In genomic region chr9:133252301-133252776, GRCh38 we compare ENCODE assay signal across 17 cellular contexts. TPM values are rescaled to one million over a fixed set of nuclear protein-coding genes. Genes with fewer than 3 reads are reported as not detected.
A peak's percentile ranks its signal among the peaks of the same experiment; 100 is the strongest.
DNase-seq lines count a peak whose midpoint lies in the region; ATAC-seq and TF ChIP-seq lines count a peak whose summit lies in the region.
"Had no signal": no experiment of that assay in that cellular context is flagged by ENCODE, and none has a peak within 500 bp of the region (broad histone marks: within the 10 kb centered on the region; RNA-seq: fewer than 3 reads in every experiment).

No MANE protein-coding gene starts in this region.

- H3K27ac ChIP-seq in PC-3 (ENCODE audit: low read length) (peak overlapping the region; percentile 69), prostate gland (peak overlapping the region in 1 of 2 donors; percentile 8)
- H3K27ac ChIP-seq: SJSA1, thoracic aorta had no signal

- 51% methylated on average over 8 of the region's 10 CpGs for WGBS in prostate gland

- H3K36me3 ChIP-seq in PC-3 (ENCODE audit: low read depth, low read length) (no peaks in the 10 kb centered on the region), prostate gland (no peaks in the 10 kb centered on the region)
- H3K36me3 ChIP-seq: BE2C, SJSA1, thoracic aorta had no signal

- H3K27me3 Mint-ChIP-seq in Calu3 (ENCODE audit: unreplicated experiment) (no peaks in the 10 kb centered on the region), WTC11 (ENCODE audit: low read depth) (peaks cover 3% of the 10 kb centered on the region; the same call in 1 of the 2 replicates)
- H3K27me3 Mint-ChIP-seq in activated naive CD4-positive, alpha-beta T cell treated with anti-CD3 and anti-CD28 coated beads for 36 hours (ENCODE audit: low read depth): peaks cover 3% of the 10 kb centered on the region
- H3K27me3 Mint-ChIP-seq in activated CD4-positive, alpha-beta memory T cell treated with anti-CD3 and anti-CD28 coated beads, Interleukin-2, amount 10 ng/mL, durations not matched to agents 7 days and 5 days: peaks cover 26% of the 10 kb centered on the region

- H3K27ac Mint-ChIP-seq in Calu3 (ENCODE audit: unreplicated experiment) (no peak overlapping the region), WTC11 (no peak overlapping the region)
- no peak overlapping the region for H3K27ac Mint-ChIP-seq in activated naive CD4-positive, alpha-beta T cell treated with anti-CD3 and anti-CD28 coated beads for 36 hours
- H3K27ac Mint-ChIP-seq in activated CD4-positive, alpha-beta memory T cell treated with anti-CD3 and anti-CD28 coated beads, Interleukin-2, amount 10 ng/mL, durations not matched to agents 7 days and 5 days: no peak overlapping the region

- H3K9me2 ChIP-seq in PC-3 (replicated peaks; ENCODE audit: low read length): no peaks in the 10 kb centered on the region

- H3K9me3 ChIP-seq in PC-3 (ENCODE audit: low read length): no peaks in the 10 kb centered on the region
- H3K9me3 ChIP-seq in prostate gland: no peaks in the 10 kb centered on the region
- H3K9me3 ChIP-seq: BE2C, SJSA1, thoracic aorta had no signal

- 0 out of 2 replicates have a peak overlapping the region, but pooled peaks have one; percentile 20 for H2AFZ ChIP-seq in PC-3 (ENCODE audit: low read length)

- DNase-seq in Calu3 (peak; percentile 65), PC-3 (peak; percentile 59), left cardiac atrium (peak; percentile 52), prostate gland (ENCODE audit: low spot score) (no peak), SW 1271 (lab: John Stamatoyannopoulos, UW) (no peak), WTC11 (ENCODE audit: low spot score) (no peak)
- no peak for DNase-seq in activated naive CD4-positive, alpha-beta T cell treated with anti-CD3 and anti-CD28 coated beads for 36 hours
- DNase-seq in activated CD4-positive, alpha-beta memory T cell treated with anti-CD3 and anti-CD28 coated beads, Interleukin-2, amount 10 ng/mL, durations not matched to agents 7 days and 5 days: no peak
- DNase-seq: activated CD4-positive, alpha-beta T cell treated with anti-CD3 and anti-CD28 coated beads for 4 hours; activated gamma-delta T cell; BE2C; foreskin fibroblast had no signal

- H3K36me3 Mint-ChIP-seq in Calu3 (ENCODE audit: insufficient read depth, unreplicated experiment) (peaks cover 4% of the 10 kb centered on the region), WTC11 (no peaks in the 10 kb centered on the region)
- H3K36me3 Mint-ChIP-seq in activated naive CD4-positive, alpha-beta T cell treated with anti-CD3 and anti-CD28 coated beads for 36 hours (ENCODE audit: low read depth): no peaks in the 10 kb centered on the region
- no peaks in the 10 kb centered on the region for H3K36me3 Mint-ChIP-seq in activated CD4-positive, alpha-beta memory T cell treated with anti-CD3 and anti-CD28 coated beads, Interleukin-2, amount 10 ng/mL, durations not matched to agents 7 days and 5 days (ENCODE audit: low read depth)

- TF ChIP-seq POLR2A in prostate gland (IDR thresholded peaks at IDR 0.05): peak; percentile 20

- POLR2A ChIA-PET in PC-3 (lab: Charles Lee; ENCODE audit: unreplicated experiment): no interaction called here
- POLR2A ChIA-PET in WTC11 (lab: Charles Lee): no interaction called here
- POLR2A ChIA-PET in activated CD4-positive, alpha-beta memory T cell treated with anti-CD3 and anti-CD28 coated beads, Interleukin-2, amount 10 ng/mL, durations not matched to agents 7 days and 5 days (lab: Charles Lee): no interaction called here

- no peaks in the 10 kb centered on the region for H3K9me3 Mint-ChIP-seq in Calu3 (ENCODE audit: low read depth, unreplicated experiment)
- no peaks in the 10 kb centered on the region for H3K9me3 Mint-ChIP-seq in activated naive CD4-positive, alpha-beta T cell treated with anti-CD3 and anti-CD28 coated beads for 36 hours
- H3K9me3 Mint-ChIP-seq in WTC11: no peaks in the 10 kb centered on the region
- H3K9me3 Mint-ChIP-seq in activated CD4-positive, alpha-beta memory T cell treated with anti-CD3 and anti-CD28 coated beads, Interleukin-2, amount 10 ng/mL, durations not matched to agents 7 days and 5 days: no peaks in the 10 kb centered on the region

- H3K4me1 ChIP-seq in PC-3 (ENCODE audit: insufficient read depth, low read length) (peaks cover 31% of the 10 kb centered on the region), prostate gland (replicated peaks) (no peaks in the 10 kb centered on the region)
- H3K4me1 ChIP-seq: BE2C, SJSA1 had no signal

- H3K27me3 ChIP-seq in PC-3 (ENCODE audit: low read length): no peaks in the 10 kb centered on the region
- no peaks in the 10 kb centered on the region for H3K27me3 ChIP-seq in prostate gland (replicated peaks; ENCODE audit: insufficient read depth)

- BruUV-seq in Calu3 (replicated peaks; lab: Mats Ljungman, UMichigan): no TSS peak
- BruUV-seq in PC-3 (replicated peaks; lab: Mats Ljungman, UMichigan): no TSS peak

- CTCF ChIA-PET in Calu3 (lab: Charles Lee): interaction anchor here (0.6 to 0.9 kb wide), 4 partner anchors 11 to 78 kb away, joined by 3 to 4 read pairs (median 3); no protein-coding TSS in a partner anchor
- CTCF ChIA-PET in PC-3 (lab: Charles Lee): no interaction called here
- CTCF ChIA-PET in activated naive CD4-positive, alpha-beta T cell treated with anti-CD3 and anti-CD28 coated beads for 36 hours (lab: Charles Lee): interaction anchor here (2.2 kb wide), 1 partner anchor 13 kb away, joined by 7 read pairs; no protein-coding TSS in a partner anchor
- CTCF ChIA-PET in WTC11 (lab: Charles Lee): interaction anchor here (1.3 to 4.0 kb wide), 4 partner anchors 13 to 89 kb away, joined by 3 to 22 read pairs (median 6); no protein-coding TSS in a partner anchor
- CTCF ChIA-PET in activated CD4-positive, alpha-beta memory T cell treated with anti-CD3 and anti-CD28 coated beads, Interleukin-2, amount 10 ng/mL, durations not matched to agents 7 days and 5 days (lab: Charles Lee): interaction anchor here (1.3 kb wide), 1 partner anchor 67 kb away, joined by 4 read pairs; no protein-coding TSS in a partner anchor

- peaks cover 15% of the 10 kb centered on the region for H3K4me1 Mint-ChIP-seq in Calu3 (ENCODE audit: low read depth, unreplicated experiment)
- H3K4me1 Mint-ChIP-seq in activated naive CD4-positive, alpha-beta T cell treated with anti-CD3 and anti-CD28 coated beads for 36 hours (ENCODE audit: low read depth): no peaks in the 10 kb centered on the region
- H3K4me1 Mint-ChIP-seq in WTC11: peaks cover 7% of the 10 kb centered on the region
- H3K4me1 Mint-ChIP-seq in activated CD4-positive, alpha-beta memory T cell treated with anti-CD3 and anti-CD28 coated beads, Interleukin-2, amount 10 ng/mL, durations not matched to agents 7 days and 5 days: peaks cover 2% of the 10 kb centered on the region

- intact Hi-C loops in Calu3 (cut with micrococcal nuclease; ENCODE audit: unreplicated experiment) (no loop called here), PC-3 (cut with micrococcal nuclease) (no loop called here), left cardiac atrium (cut with DNase I) (no loop called here), prostate gland (cut with DNase I) (no loop called here)
- intact Hi-C loops in activated naive CD4-positive, alpha-beta T cell treated with anti-CD3 and anti-CD28 coated beads for 36 hours (cut with micrococcal nuclease): no loop called here

- H3F3A ChIP-seq in PC-3 (ENCODE audit: low read length, unreplicated experiment): no peaks in the 10 kb centered on the region

- H3K4me3 ChIP-seq in PC-3 (ENCODE audit: low read length) (no peak overlapping the region; the same call in 1 of the 2 replicates), prostate gland (no peak overlapping the region)
- H3K4me3 ChIP-seq: SJSA1, thoracic aorta had no signal

- no peaks in the 10 kb centered on the region for H3K79me2 ChIP-seq in PC-3 (ENCODE audit: low read length)

- H3K4me3 Mint-ChIP-seq in Calu3 (ENCODE audit: low read depth, unreplicated experiment): no peak overlapping the region
- H3K4me3 Mint-ChIP-seq in activated naive CD4-positive, alpha-beta T cell treated with anti-CD3 and anti-CD28 coated beads for 36 hours: no peak overlapping the region
- H3K4me3 Mint-ChIP-seq in WTC11: no peak overlapping the region
- no peak overlapping the region for H3K4me3 Mint-ChIP-seq in activated CD4-positive, alpha-beta memory T cell treated with anti-CD3 and anti-CD28 coated beads, Interleukin-2, amount 10 ng/mL, durations not matched to agents 7 days and 5 days

- H4K20me1 ChIP-seq in PC-3 (ENCODE audit: low read length): no peaks in the 10 kb centered on the region

- TF ChIP-seq CTCF in Calu3 (IDR thresholded peaks at IDR 0.05; ENCODE audit: unreplicated experiment) (no peak), PC-3 (conservative IDR thresholded peaks at IDR 0.05; ENCODE audit: low read depth, low read length) (no peak), prostate gland (IDR thresholded peaks at IDR 0.05) (peak in 1 of 4 experiments; percentile 31), WTC11 (IDR thresholded peaks at IDR 0.05) (no peak)

- peak; percentile 64 for ATAC-seq in PC-3
- ATAC-seq in left cardiac atrium: peak; percentile 51 to 87
- ATAC-seq in WTC11: no peak

- H3K4me2 ChIP-seq in PC-3 (ENCODE audit: low read length): peak overlapping the region; percentile 67

- no peak overlapping the region; the same call in 1 of the 2 replicates for H3K9ac ChIP-seq in PC-3 (ENCODE audit: low read length)

TF ChIP-seq in WTC11, 78 proteins besides CTCF, POLR2A, EP300 and RAD21 (continues in another document):
- TF ChIP-seq TP53 (CRISPR knock-in tag; IDR thresholded peaks at IDR 0.05) (no peak), ESRRA (CRISPR knock-in tag; IDR thresholded peaks at IDR 0.05; ENCODE audit: borderline replicate concordance) (no peak)

RNA-seq across cellular contexts. Expression of gene ABO, which starts 22.7 kb away (rescaled TPM):
- 2.8 and 3.3 TPM in 2 replicates for total RNA-seq in Calu3 (2022)
- not detected in 2 replicates for total RNA-seq in PC-3 (2014; rRNA removed)
- total RNA-seq in left cardiac atrium: 1 to 10 TPM; 1.7 to 2.1 TPM
- 10 to 100 TPM in 1 of 2 donors, 1 to 10 TPM in 1; 3.5 to 14.8 TPM for total RNA-seq in prostate gland
- total RNA-seq in activated naive CD4-positive, alpha-beta T cell treated with anti-CD3 and anti-CD28 coated beads for 36 hours: not detected
- 0.15 to 0.39 TPM (median 0.25 TPM) in 3 replicates for total RNA-seq in WTC11 (2021)
- total RNA-seq in activated CD4-positive, alpha-beta memory T cell treated with anti-CD3 and anti-CD28 coated beads, Interleukin-2, amount 10 ng/mL, durations not matched to agents 7 days and 5 days: under 1 TPM; 0.20 to 0.53 TPM
- total RNA-seq: LHCN-M2, SJSA1 had no signal

RNA-seq across cellular contexts. Expression of gene OBP2B, which starts 43.3 kb away (rescaled TPM):
- not detected in 2 replicates for total RNA-seq in Calu3 (2022)
- not detected in 2 replicates for total RNA-seq in PC-3 (2014; rRNA removed)
- not detected for total RNA-seq in left cardiac atrium
- 10 to 100 TPM in 1 of 2 donors, 1 to 10 TPM in 1; 1.6 to 35.2 TPM for total RNA-seq in prostate gland
- total RNA-seq in activated naive CD4-positive, alpha-beta T cell treated with anti-CD3 and anti-CD28 coated beads for 36 hours: not detected
- not detected in 3 replicates for total RNA-seq in WTC11 (2021)
- total RNA-seq in activated CD4-positive, alpha-beta memory T cell treated with anti-CD3 and anti-CD28 coated beads, Interleukin-2, amount 10 ng/mL, durations not matched to agents 7 days and 5 days: not detected
- total RNA-seq: chondrocyte, LHCN-M2, liver, SJSA1, thoracic aorta had no signal

Comparison
In these comparisons a context has a peak if more than half of its experiments do, and no peak if none do; other contexts are left out.
1. DNase-seq: peak in Calu3 (single experiment), PC-3 (single experiment) and left cardiac atrium (single experiment); none in prostate gland (single experiment), activated naive CD4-positive, alpha-beta T cell treated with anti-CD3 and anti-CD28 coated beads for 36 hours (single experiment), SW 1271 (0 of 2), WTC11 (single experiment) and activated CD4-positive, alpha-beta memory T cell treated with anti-CD3 and anti-CD28 coated beads, Interleukin-2, amount 10 ng/mL, durations not matched to agents 7 days and 5 days (single experiment).